1 cellular context compared by ENCODE assay signal in the genomic region with DNA sequence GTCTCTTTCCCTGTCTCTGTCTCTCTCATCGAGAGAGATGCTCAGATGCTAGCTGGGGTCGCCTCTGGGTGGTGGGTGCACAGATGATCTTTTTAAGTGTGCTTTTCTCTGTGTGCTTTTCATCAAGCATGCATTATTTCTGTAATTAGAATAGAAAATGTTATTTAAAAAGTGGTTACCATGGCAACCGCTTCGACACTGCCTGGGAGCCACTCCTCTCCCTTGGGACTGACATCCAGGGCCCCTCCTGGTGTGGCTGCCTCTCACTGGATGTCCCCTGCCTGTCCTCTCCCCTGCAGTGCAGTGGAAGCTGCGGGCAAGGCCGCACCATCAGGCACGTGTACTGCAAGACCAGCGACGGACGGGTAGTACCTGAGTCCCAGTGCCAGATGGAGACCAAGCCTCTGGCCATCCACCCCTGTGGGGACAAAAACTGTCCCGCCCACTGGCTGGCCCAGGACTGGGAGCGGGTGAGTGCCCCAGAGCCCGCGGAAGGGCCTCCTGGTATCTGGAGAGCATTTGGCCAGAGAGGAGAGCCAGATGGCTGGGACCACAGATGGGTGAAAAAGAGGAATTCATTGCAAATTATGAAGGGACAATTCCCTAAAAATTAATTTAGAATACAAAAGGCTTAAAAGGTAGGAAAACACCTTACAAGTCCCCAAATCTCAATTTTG.
TF ChIP-seq lines count a peak whose summit lies in the region.

No MANE protein-coding gene starts in this region.

TF ChIP-seq in K562, 482 proteins besides CTCF, POLR2A, EP300 and RAD21:
- TF ChIP-seq MEIS2 (IDR thresholded peaks at IDR 0.05; ENCODE audit: partially characterized antibody) (no peak), RFX1 (IDR thresholded peaks at IDR 0.05) (peak; percentile 90), SRSF3 (IDR thresholded peaks at IDR 0.05; ENCODE audit: insufficient read depth, low read length) (no peak), KAT7 (CRISPR knock-in tag; IDR thresholded peaks at IDR 0.05; ENCODE audit: borderline replicate concordance) (no peak), TRIM25 (IDR thresholded peaks at IDR 0.05; ENCODE audit: borderline replicate concordance) (no peak)
